Comparison of ENCODE assay signal across 23 cellular contexts in the genomic region with DNA sequence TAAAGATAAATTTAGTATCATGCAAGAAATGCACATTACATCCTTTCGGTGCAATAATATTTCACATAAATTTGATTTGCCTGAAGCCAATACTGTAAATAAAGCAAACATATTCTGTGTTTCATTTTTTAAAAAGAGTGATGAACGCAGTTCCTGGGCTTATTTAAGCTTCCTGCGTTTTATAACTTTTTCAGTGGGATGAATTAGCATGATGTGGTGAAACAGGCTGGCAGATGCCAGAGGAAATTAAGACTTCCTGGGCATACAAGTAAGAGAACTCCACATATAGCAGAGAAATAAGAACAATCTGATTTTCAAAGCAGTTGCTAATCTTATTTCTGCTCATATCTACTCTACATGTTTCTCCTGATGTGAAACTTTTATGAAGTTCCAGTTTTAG.
"Had no signal": no experiment of that assay in that cellular context is flagged by ENCODE, and none has a peak within 500 bp of the region (broad histone marks: within the 10 kb centered on the region; RNA-seq: fewer than 3 reads in every experiment).

No MANE protein-coding gene starts in this region.

- FAIRE-seq: HepG2, RCC 7860 had no signal

- H3K27ac ChIP-seq: SJSA1 had no signal

- H3K4me1 ChIP-seq: SJSA1 had no signal

- H3K36me3 ChIP-seq: SJSA1 had no signal

- H3K27me3 ChIP-seq: SJSA1 had no signal

- H3K9me3 ChIP-seq: SJSA1, SK-N-SH had no signal

- H3K4me3 ChIP-seq: SJSA1 had no signal

- H3K9ac ChIP-seq: SK-N-SH had no signal

- H3K4me2 ChIP-seq: SK-N-SH had no signal

- DNase-seq: IMR-90, Karpas-422, KG1, MM.1S, NCI-H1092 treated with DMSO at 0.1 percent for 48 hours, NCI-H1436, NCI-H187, NCI-H2029, NCI-H2081 treated with DMSO at 0.1 percent for 48 hours, NCI-H2171, NCI-H226, NCI-H446, NCI-H510A, NCI-H524 treated with DMSO at 0.1 percent for 48 hours, NCI-H69, NCI-H774, Right ventricle myocardium superior, RPMI8226, SIG-M5, SK-N-SH had no signal
